ENCODE assay signal across 8 cellular contexts in genomic region chr3:18425641-18426403, GRCh38. TPM values are rescaled to one million over a fixed set of nuclear protein-coding genes. Genes with fewer than 3 reads are reported as not detected.
DNase-seq lines count a peak whose midpoint lies in the region; ATAC-seq and TF ChIP-seq lines count a peak whose summit lies in the region.

No MANE protein-coding gene starts in this region.

- peaks cover 18% of the 10 kb centered on the region for H3K4me1 ChIP-seq in HEK293 (ENCODE audit: control insufficient read depth, insufficient read depth, low read length)
- H3K4me1 ChIP-seq in stomach = peaks cover 6 to 40% (median 19%) of the 10 kb centered on the region in 4 donors

- peak overlapping the region; percentile 91 for H3K27ac ChIP-seq in HEK293 (ENCODE audit: extremely low read depth, low read depth, low read length)
- H3K27ac ChIP-seq in stomach = peak overlapping the region; percentile 83 to 93 (median 87)

- peak overlapping the region; percentile 72 for H3K4me3 ChIP-seq in HEK293 (ENCODE audit: low read depth, low read length)
- H3K4me3 ChIP-seq in epithelial cell of proximal tubule (ENCODE audit: low read depth, low read length) = peak overlapping the region; percentile 89
- H3K4me3 ChIP-seq in stomach = peak overlapping the region; percentile 78 to 94 (median 86)

- H3K36me3 ChIP-seq in HEK293 (ENCODE audit: control insufficient read depth in 2 of 2, insufficient read depth in 1 of 2, low read length in 2 of 2) (no peaks in the 10 kb centered on the region), stomach (peaks cover 0 to 2% (median 0%) of the 10 kb centered on the region in 4 donors)

- H3K9me3 ChIP-seq in HEK293 (ENCODE audit: control insufficient read depth, insufficient read depth, low read depth, low read length) (no peaks in the 10 kb centered on the region), stomach (no peaks in the 10 kb centered on the region)

- CTCF ChIA-PET in HEK293 (lab: Yijun Ruan, JAX) = no interaction called here

- TF ChIP-seq POLR2A in stomach (IDR thresholded peaks at IDR 0.05) = no peak

- peaks cover 23% of the 10 kb centered on the region for H3K4me1 Mint-ChIP-seq in nephron

- H3K36me3 Mint-ChIP-seq in nephron (ENCODE audit: low read depth) = peaks cover 2% of the 10 kb centered on the region

- ATAC-seq in HG02588 (IDR thresholded peaks at IDR 0.05; ENCODE audit: unreplicated experiment) = no peak

- intact Hi-C loops in stomach (cut with DNase I; ENCODE audit: low total_unique reads) = no loop called here

- whole genome bisulfite sequencing in stomach, 5 donors = 1 to 3% (median 1%) methylated on average over 46 to 51 of the region's 51 CpGs

- POLR2A ChIA-PET in HEK293 (lab: Yijun Ruan, JAX) = no interaction called here

- no peak for TF ChIP-seq EP300 in stomach (IDR thresholded peaks at IDR 0.05)

- H3K27me3 Mint-ChIP-seq in nephron (ENCODE audit: low read depth) = peaks cover 25% of the 10 kb centered on the region

- peak; percentile 35; the same call in 1 of the 2 replicates for TF ChIP-seq CTCF in HEK293 (tag by site-specific recombination; IDR thresholded peaks at IDR 0.05)
- no peak for TF ChIP-seq CTCF in epithelial cell of proximal tubule (conservative IDR thresholded peaks at IDR 0.05; ENCODE audit: low read depth, low read length)
- TF ChIP-seq CTCF in nephron (IDR thresholded peaks at IDR 0.05; ENCODE audit: unreplicated experiment in 3 of 3) = no peak
- no peak for TF ChIP-seq CTCF in stomach (IDR thresholded peaks at IDR 0.05)

- H3K9me3 Mint-ChIP-seq in nephron = no peaks in the 10 kb centered on the region

- peak overlapping the region; percentile 89 to 94 (median 90) for H3K4me3 Mint-ChIP-seq in nephron

- DNase-seq in NCI-H524 treated with DMSO at 0.1 percent for 48 hours (lab: John Stamatoyannopoulos, UW) (peak; percentile 50), epithelial cell of proximal tubule (ENCODE audit: low read depth) (no peak), stomach (peak; percentile 52), SW 1271 (lab: John Stamatoyannopoulos, UW) (no peak)
- peak; percentile 82 for DNase-seq in activated CD8-positive, alpha-beta memory T cell treated with anti-CD3 and anti-CD28 coated beads, Interleukin-2, amount 50 U/mL, for 4 hours

- H3K27me3 ChIP-seq in stomach = no peaks in the 10 kb centered on the region

- H3K27ac Mint-ChIP-seq in nephron = peak overlapping the region; percentile 71 to 96 (median 95)

TF ChIP-seq in HEK293, 187 proteins besides CTCF, POLR2A, EP300 and RAD21 (continues in another document):
- TF ChIP-seq ZNF664 (tag by site-specific recombination; IDR thresholded peaks at IDR 0.05) (no peak), ZNF202 (tag by site-specific recombination; IDR thresholded peaks at IDR 0.05; ENCODE audit: borderline replicate concordance) (0 out of 2 replicates have a peak, but pooled peaks have one; percentile 33), ZFP37 (tag by site-specific recombination; IDR thresholded peaks at IDR 0.05) (0 out of 2 replicates have a peak, but pooled peaks have one; percentile 15), GLI2 (tag by site-specific recombination; IDR thresholded peaks at IDR 0.05; ENCODE audit: borderline replicate concordance, low read depth) (no peak; the same call in 1 of the 2 replicates), ZNF138 (tag by site-specific recombination; IDR thresholded peaks at IDR 0.05; ENCODE audit: borderline replicate concordance) (no peak), YY1 (tag by site-specific recombination; IDR thresholded peaks at IDR 0.05) (no peak), TCF7L2 (IDR thresholded peaks at IDR 0.05; ENCODE audit: borderline replicate concordance, low read depth, low read length) (no peak), ZNF776 (tag by site-specific recombination; IDR thresholded peaks at IDR 0.05; ENCODE audit: borderline replicate concordance) (no peak), ZBTB8A (tag by site-specific recombination; IDR thresholded peaks at IDR 0.05) (peak; percentile 87), SP2 (tag by site-specific recombination; IDR thresholded peaks at IDR 0.05) (peak; percentile 60), ZNF324 (tag by site-specific recombination; IDR thresholded peaks at IDR 0.05) (no peak), ZNF610 (tag by site-specific recombination; IDR thresholded peaks at IDR 0.05; ENCODE audit: borderline replicate concordance) (no peak; the same call in 1 of the 2 replicates), FEZF1 (tag by site-specific recombination; IDR thresholded peaks at IDR 0.05) (peak; percentile 42), KLF17 (tag by site-specific recombination; IDR thresholded peaks at IDR 0.05) (peak; percentile 15; the same call in 1 of the 2 replicates), OSR2 (tag by site-specific recombination; IDR thresholded peaks at IDR 0.05) (0 out of 2 replicates have a peak, but pooled peaks have one; percentile 40), SCRT1 (tag by site-specific recombination; IDR thresholded peaks at IDR 0.05; ENCODE audit: borderline replicate concordance) (no peak), ZSCAN30 (tag by site-specific recombination; IDR thresholded peaks at IDR 0.05) (peak; percentile 94), PRDM4 (tag by site-specific recombination; IDR thresholded peaks at IDR 0.05) (peak; percentile 90), ZNF19 (tag by site-specific recombination; IDR thresholded peaks at IDR 0.05; ENCODE audit: low read depth) (no peak), ZNF600 (tag by site-specific recombination; IDR thresholded peaks at IDR 0.05) (0 out of 2 replicates have a peak, but pooled peaks have one; percentile 6), ZNF677 (tag by site-specific recombination; IDR thresholded peaks at IDR 0.05) (no peak), ZNF366 (tag by site-specific recombination; conservative IDR thresholded peaks at IDR 0.05) (peak; percentile 58), MEIS1 (CRISPR knock-in tag; IDR thresholded peaks at IDR 0.05; ENCODE audit: borderline replicate concordance) (no peak)
- TF ChIP-seq, protein P1, sequence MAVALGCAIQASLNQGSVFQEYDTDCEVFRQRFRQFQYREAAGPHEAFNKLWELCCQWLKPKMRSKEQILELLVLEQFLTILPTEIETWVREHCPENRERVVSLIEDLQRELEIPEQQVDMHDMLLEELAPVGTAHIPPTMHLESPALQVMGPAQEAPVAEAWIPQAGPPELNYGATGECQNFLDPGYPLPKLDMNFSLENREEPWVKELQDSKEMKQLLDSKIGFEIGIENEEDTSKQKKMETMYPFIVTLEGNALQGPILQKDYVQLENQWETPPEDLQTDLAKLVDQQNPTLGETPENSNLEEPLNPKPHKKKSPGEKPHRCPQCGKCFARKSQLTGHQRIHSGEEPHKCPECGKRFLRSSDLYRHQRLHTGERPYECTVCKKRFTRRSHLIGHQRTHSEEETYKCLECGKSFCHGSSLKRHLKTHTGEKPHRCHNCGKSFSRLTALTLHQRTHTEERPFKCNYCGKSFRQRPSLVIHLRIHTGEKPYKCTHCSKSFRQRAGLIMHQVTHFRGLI (tag by site-specific recombination; IDR thresholded peaks at IDR 0.05) = no peak
- TF ChIP-seq, protein P2, sequence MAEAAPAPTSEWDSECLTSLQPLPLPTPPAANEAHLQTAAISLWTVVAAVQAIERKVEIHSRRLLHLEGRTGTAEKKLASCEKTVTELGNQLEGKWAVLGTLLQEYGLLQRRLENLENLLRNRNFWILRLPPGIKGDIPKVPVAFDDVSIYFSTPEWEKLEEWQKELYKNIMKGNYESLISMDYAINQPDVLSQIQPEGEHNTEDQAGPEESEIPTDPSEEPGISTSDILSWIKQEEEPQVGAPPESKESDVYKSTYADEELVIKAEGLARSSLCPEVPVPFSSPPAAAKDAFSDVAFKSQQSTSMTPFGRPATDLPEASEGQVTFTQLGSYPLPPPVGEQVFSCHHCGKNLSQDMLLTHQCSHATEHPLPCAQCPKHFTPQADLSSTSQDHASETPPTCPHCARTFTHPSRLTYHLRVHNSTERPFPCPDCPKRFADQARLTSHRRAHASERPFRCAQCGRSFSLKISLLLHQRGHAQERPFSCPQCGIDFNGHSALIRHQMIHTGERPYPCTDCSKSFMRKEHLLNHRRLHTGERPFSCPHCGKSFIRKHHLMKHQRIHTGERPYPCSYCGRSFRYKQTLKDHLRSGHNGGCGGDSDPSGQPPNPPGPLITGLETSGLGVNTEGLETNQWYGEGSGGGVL (tag by site-specific recombination; IDR thresholded peaks at IDR 0.05) = peak; percentile 98

RNA-seq across cellular contexts. Expression of gene SATB1, which starts 0.7 kb away (rescaled TPM):
- total RNA-seq in epithelial cell of proximal tubule (1.3 and 2.0 TPM in 2 replicates), stomach (100 to 1,000 TPM in 2 of 5 donors, 10 to 100 TPM in 3; 53.9 to 168 (median 67.2) TPM)
- polyA plus RNA-seq in stomach = 10 to 100 TPM in 1 of 3 donors, 1 to 10 TPM in 2; 7.7 to 18.8 (median 10.0) TPM

Comparison
In these comparisons a context has a peak if more than half of its experiments do, and no peak if none do; other contexts are left out.
1. DNase-seq: peak in NCI-H524 treated with DMSO at 0.1 percent for 48 hours (single experiment), activated CD8-positive, alpha-beta memory T cell treated with anti-CD3 and anti-CD28 coated beads, Interleukin-2, amount 50 U/mL, for 4 hours (single experiment) and stomach (single experiment); none in epithelial cell of proximal tubule (single experiment) and SW 1271 (0 of 2).
2. RNA of gene SATB1, which starts 0.7 kb away (total RNA-seq): 53.9 to 168 TPM in stomach; 1.3 to 2.0 TPM in epithelial cell of proximal tubule; every median in the first group is over 10 times any median in the second.
3. Peak in every context shown above with its lines, with median percentiles within 50 percentile points of each other: H3K4me3 ChIP-seq.